25 cellular contexts compared by ENCODE assay signal in genomic region chr1:62964141-62964540, GRCh38.
DNase-seq lines count a peak whose midpoint lies in the region; ATAC-seq and TF ChIP-seq lines count a peak whose summit lies in the region.
"Had no signal": no experiment of that assay in that cellular context is flagged by ENCODE, and none has a peak within 500 bp of the region (broad histone marks: within the 10 kb centered on the region; RNA-seq: fewer than 3 reads in every experiment).

No MANE protein-coding gene starts in this region.

- in situ Hi-C loops in Panc1 (cut with HindIII; ENCODE audit: low pct_unique_long_range_greater_than_20kb, low sequenced_read_pairs): no loop called here

- no peaks in the 10 kb centered on the region for H3K36me3 Mint-ChIP-seq in GM23338 (ENCODE audit: low read depth)
- H3K36me3 Mint-ChIP-seq in activated CD4-positive, alpha-beta memory T cell treated with anti-CD3 and anti-CD28 coated beads for 36 hours: no peaks in the 10 kb centered on the region
- H3K36me3 Mint-ChIP-seq: IgD-negative memory B cell had no signal

- no peaks in the 10 kb centered on the region for H3K9me3 ChIP-seq in Panc1 (ENCODE audit: control insufficient read depth, insufficient read depth, low read depth, low read length)
- H3K9me3 ChIP-seq: BE2C, MG63 had no signal

- no peak overlapping the region for H3K4me3 Mint-ChIP-seq in GM23338
- H3K4me3 Mint-ChIP-seq in activated CD4-positive, alpha-beta memory T cell treated with anti-CD3 and anti-CD28 coated beads for 36 hours: no peak overlapping the region
- H3K4me3 Mint-ChIP-seq: CD4-positive, alpha-beta T cell; H9; IgD-negative memory B cell; T-helper 2 cell treated with Interferon-gamma antibody and Interleukin-4, amounts not matched to agents 5 μg/mL and 100 μg/mL, for 36 hours had no signal

- intact Hi-C loops in Panc1 (cut with micrococcal nuclease; ENCODE audit: unreplicated experiment): no loop called here
- intact Hi-C loops in activated CD4-positive, alpha-beta memory T cell treated with anti-CD3 and anti-CD28 coated beads for 36 hours (cut with micrococcal nuclease): loop anchor here (2.0 kb wide), 1 partner anchor 185 kb away; no protein-coding TSS in a partner anchor

- H3K4me2 ChIP-seq in GM23338: no peak overlapping the region

- no peaks in the 10 kb centered on the region for H3K79me2 ChIP-seq in GM23338 (replicated peaks; ENCODE audit: insufficient read depth)

- H3K27me3 ChIP-seq in GM23338 (ENCODE audit: insufficient read depth) (no peaks in the 10 kb centered on the region), Panc1 (ENCODE audit: control insufficient read depth, insufficient read depth, low read length) (peaks cover 4% of the 10 kb centered on the region; the same call in 1 of the 2 replicates)
- H3K27me3 ChIP-seq: BE2C, MG63 had no signal

- no peak overlapping the region for H3K4me3 ChIP-seq in GM12865 (ENCODE audit: low read depth, low read length)
- no peak overlapping the region for H3K4me3 ChIP-seq in GM23338
- H3K4me3 ChIP-seq in Panc1 (ENCODE audit: low read depth in 2 of 2, low read length in 2 of 2): no peak overlapping the region
- H3K4me3 ChIP-seq: MG63 had no signal

- no peaks in the 10 kb centered on the region; the same call in 2 of the 3 replicates for H3K9me3 Mint-ChIP-seq in GM23338
- H3K9me3 Mint-ChIP-seq in activated CD4-positive, alpha-beta memory T cell treated with anti-CD3 and anti-CD28 coated beads for 36 hours: no peaks in the 10 kb centered on the region
- H3K9me3 Mint-ChIP-seq: CD4-positive, alpha-beta T cell; T-helper 2 cell treated with Interferon-gamma antibody and Interleukin-4, amounts not matched to agents 5 μg/mL and 100 μg/mL, for 36 hours had no signal

- peaks cover 31% of the 10 kb centered on the region for H3K4me1 Mint-ChIP-seq in GM23338
- no peaks in the 10 kb centered on the region for H3K4me1 Mint-ChIP-seq in activated CD4-positive, alpha-beta memory T cell treated with anti-CD3 and anti-CD28 coated beads for 36 hours (ENCODE audit: low read depth)
- H3K4me1 Mint-ChIP-seq: IgD-negative memory B cell had no signal

- no peaks in the 10 kb centered on the region for H3F3A ChIP-seq in GM23338 (replicated peaks; ENCODE audit: low read depth)

- H3K27ac ChIP-seq in GM23338 (ENCODE audit: low read depth) (no peak overlapping the region), Panc1 (ENCODE audit: low read length) (no peak overlapping the region)

- peak; percentile 51 for ATAC-seq in GM19372 (IDR thresholded peaks at IDR 0.05; ENCODE audit: low read depth, unreplicated experiment)
- ATAC-seq in GM23338: no peak
- 0 out of 2 replicates have a peak, but pooled peaks have one; percentile 26 for ATAC-seq in Panc1
- no peak for ATAC-seq in GM21381 (IDR thresholded peaks at IDR 0.05; ENCODE audit: unreplicated experiment)
- no peak for ATAC-seq in GM19328 (IDR thresholded peaks at IDR 0.05; ENCODE audit: unreplicated experiment)
- no peak for ATAC-seq in GM21717 (IDR thresholded peaks at IDR 0.05; ENCODE audit: unreplicated experiment)
- ATAC-seq: Right ventricle myocardium inferior had no signal

- H4K20me1 ChIP-seq in GM23338 (replicated peaks; ENCODE audit: insufficient read depth): no peaks in the 10 kb centered on the region

- H3K9me2 ChIP-seq in GM23338 (ENCODE audit: insufficient read depth): no peaks in the 10 kb centered on the region; the same call in 1 of the 2 replicates

- TF ChIP-seq CTCF in GM12865 (IDR thresholded peaks at IDR 0.05; ENCODE audit: insufficient read depth, low read depth, low read length, missing control alignments): no peak
- TF ChIP-seq CTCF in GM23338 (conservative IDR thresholded peaks at IDR 0.05; ENCODE audit: low read depth in 2 of 2): no peak
- TF ChIP-seq CTCF in Panc1 (IDR thresholded peaks at IDR 0.05): no peak

- peaks cover 4% of the 10 kb centered on the region for H3K27me3 Mint-ChIP-seq in GM23338 (ENCODE audit: insufficient read depth, low read depth, poor library complexity)
- peaks cover 6% of the 10 kb centered on the region for H3K27me3 Mint-ChIP-seq in activated CD4-positive, alpha-beta memory T cell treated with anti-CD3 and anti-CD28 coated beads for 36 hours

- H3K27ac Mint-ChIP-seq in GM23338: no peak overlapping the region
- H3K27ac Mint-ChIP-seq in activated CD4-positive, alpha-beta memory T cell treated with anti-CD3 and anti-CD28 coated beads for 36 hours: no peak overlapping the region
- H3K27ac Mint-ChIP-seq: CD4-positive, alpha-beta T cell; H9; IgD-negative memory B cell; T-helper 2 cell treated with Interferon-gamma antibody and Interleukin-4, amounts not matched to agents 5 μg/mL and 100 μg/mL, for 36 hours had no signal

- POLR2A ChIA-PET in Panc1 (lab: Charles Lee): no interaction called here
- POLR2A ChIA-PET in activated CD4-positive, alpha-beta memory T cell treated with anti-CD3 and anti-CD28 coated beads for 36 hours (lab: Charles Lee): no interaction called here

- peaks cover 5% of the 10 kb centered on the region; the same call in 1 of the 2 replicates for H3K4me1 ChIP-seq in GM23338 (ENCODE audit: insufficient read depth)
- H3K4me1 ChIP-seq in Panc1 (ENCODE audit: control insufficient read depth, insufficient read depth, low read length): no peaks in the 10 kb centered on the region
- H3K4me1 ChIP-seq: BE2C had no signal

- CTCF ChIA-PET in Panc1 (lab: Charles Lee): no interaction called here
- CTCF ChIA-PET in activated CD4-positive, alpha-beta memory T cell treated with anti-CD3 and anti-CD28 coated beads for 36 hours (lab: Charles Lee): no interaction called here

- BruUV-seq in Panc1 (replicated peaks; lab: Mats Ljungman, UMichigan): no TSS peak

- DNase-seq in GM12865 (ENCODE audit: low read depth) (peak; percentile 44), GM23338 (ENCODE audit: low spot score) (no peak), Panc1 (ENCODE audit: low read depth, low spot score) (no peak)
- DNase-seq in activated CD4-positive, alpha-beta memory T cell treated with anti-CD3 and anti-CD28 coated beads for 36 hours: no peak
- DNase-seq: BE2C; Calu3; CD4-positive, alpha-beta T cell; GF-D8; H9; Karpas-422; MG63; NCI-H1048; NCI-H1436; NCI-H2029 treated with DMSO at 0.1 percent for 48 hours; NCI-H2171; NCI-H446; NCI-H69; SW 1271 had no signal

- peak overlapping the region; percentile 95; the same call in 1 of the 2 replicates for H2AFZ ChIP-seq in GM23338

- H3K36me3 ChIP-seq in GM23338 (ENCODE audit: insufficient read depth): no peaks in the 10 kb centered on the region
- H3K36me3 ChIP-seq in Panc1 (ENCODE audit: control insufficient read depth, insufficient read depth, low read length): no peaks in the 10 kb centered on the region
- H3K36me3 ChIP-seq: BE2C, MG63 had no signal

TF ChIP-seq in GM23338, 12 proteins besides CTCF, POLR2A, EP300 and RAD21 (continues in another document):
- no peak for TF ChIP-seq REST (IDR thresholded peaks at IDR 0.05; ENCODE audit: unreplicated experiment)
- TF ChIP-seq EZH2 (IDR thresholded peaks at IDR 0.05; ENCODE audit: low read depth, unreplicated experiment): no peak
- TF ChIP-seq JUNB (IDR thresholded peaks at IDR 0.05; ENCODE audit: unreplicated experiment): no peak
- TF ChIP-seq POLR2AphosphoS5 (IDR thresholded peaks at IDR 0.05; ENCODE audit: low read depth): no peak
- TF ChIP-seq ZNF331 (CRISPR knock-in tag; IDR thresholded peaks at IDR 0.05; ENCODE audit: low read depth): no peak
- TF ChIP-seq NANOG (IDR thresholded peaks at IDR 0.05; ENCODE audit: borderline replicate concordance): no peak
- no peak for TF ChIP-seq STAT1 (IDR thresholded peaks at IDR 0.05; ENCODE audit: unreplicated experiment)

Comparison
In these comparisons a context has a peak if more than half of its experiments do, and no peak if none do; other contexts are left out.
1. ATAC-seq: peak in GM19372 (single experiment) and Panc1 (single experiment); none in GM23338 (single experiment), GM21381 (single experiment), GM19328 (single experiment) and GM21717 (single experiment).